In the genomic region with DNA sequence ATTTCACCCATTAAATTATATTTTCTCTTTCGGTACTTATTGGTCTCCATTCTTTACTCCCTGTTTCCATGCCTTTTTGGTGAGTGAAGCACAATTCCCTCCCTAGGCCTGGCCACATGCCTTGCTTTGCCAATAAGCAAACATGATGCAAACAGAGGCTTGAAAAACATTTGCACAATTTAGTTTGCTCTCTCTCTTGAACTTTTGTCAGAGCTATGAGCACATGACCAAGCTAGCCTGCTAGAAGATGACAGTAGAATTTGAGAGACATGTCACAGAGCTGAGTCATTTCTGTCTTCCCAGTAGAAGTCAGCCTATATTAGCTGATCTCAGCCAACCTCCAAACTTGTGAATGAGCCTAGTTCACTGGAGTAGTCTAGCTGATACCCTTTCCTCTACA, we compare ENCODE assay signal across 8 cellular contexts. TPM values are rescaled to one million over a fixed set of nuclear protein-coding genes. Genes with fewer than 3 reads are reported as not detected.
DNase-seq lines count a peak whose midpoint lies in the region; ATAC-seq and TF ChIP-seq lines count a peak whose summit lies in the region.

No MANE protein-coding gene starts in this region.

- H3K27me3 ChIP-seq in kidney epithelial cell (ENCODE audit: control insufficient read depth, insufficient read depth, low read length): no peaks in the 10 kb centered on the region

- no peak for TF ChIP-seq CTCF in kidney epithelial cell (IDR thresholded peaks at IDR 0.05; ENCODE audit: insufficient read depth, low read length, poor library complexity, severe bottlenecking)

- DNase-seq in DMS53 treated with DMSO at 0.1 percent for 48 hours (lab: John Stamatoyannopoulos, UW; ENCODE audit: unreplicated experiment): peak; percentile 95
- DNase-seq in SW 1271 (lab: John Stamatoyannopoulos, UW): peak; percentile 3 to 27
- peak; percentile 61 for DNase-seq in kidney epithelial cell (ENCODE audit: low read depth)
- no peak for DNase-seq in activated CD4-positive, alpha-beta T cell treated with anti-CD3 and anti-CD28 coated beads, Interleukin-2, amount 50 U/mL, for 4 hours
- no peak for DNase-seq in NCI-H2081 treated with DMSO at 0.1 percent for 48 hours (lab: John Stamatoyannopoulos, UW)
- DNase-seq in NCI-H1436 treated with DMSO at 0.1 percent for 48 hours (lab: John Stamatoyannopoulos, UW): no peak

- no peak overlapping the region for H3K4me3 ChIP-seq in kidney epithelial cell (ENCODE audit: low read depth, low read length)

- ATAC-seq in GM19395 (IDR thresholded peaks at IDR 0.05; ENCODE audit: unreplicated experiment) (peak; percentile 98), HG03280 (IDR thresholded peaks at IDR 0.05; ENCODE audit: unreplicated experiment) (peak; percentile 93)

- no peaks in the 10 kb centered on the region for H3K36me3 ChIP-seq in kidney epithelial cell (ENCODE audit: control insufficient read depth, insufficient read depth, low read length)

RNA-seq across cellular contexts. Expression of gene ANGPTL3, which starts 24.6 kb away (rescaled TPM):
- total RNA-seq in kidney epithelial cell: not detected in 2 replicates

Comparison
In these comparisons a context has a peak if more than half of its experiments do, and no peak if none do; other contexts are left out.
1. DNase-seq: peak in DMS53 treated with DMSO at 0.1 percent for 48 hours (single experiment), SW 1271 (2 of 2) and kidney epithelial cell (single experiment); none in activated CD4-positive, alpha-beta T cell treated with anti-CD3 and anti-CD28 coated beads, Interleukin-2, amount 50 U/mL, for 4 hours (0 of 2), NCI-H2081 treated with DMSO at 0.1 percent for 48 hours (single experiment) and NCI-H1436 treated with DMSO at 0.1 percent for 48 hours (single experiment).